8 cellular contexts compared by ENCODE assay signal in the genomic region with DNA sequence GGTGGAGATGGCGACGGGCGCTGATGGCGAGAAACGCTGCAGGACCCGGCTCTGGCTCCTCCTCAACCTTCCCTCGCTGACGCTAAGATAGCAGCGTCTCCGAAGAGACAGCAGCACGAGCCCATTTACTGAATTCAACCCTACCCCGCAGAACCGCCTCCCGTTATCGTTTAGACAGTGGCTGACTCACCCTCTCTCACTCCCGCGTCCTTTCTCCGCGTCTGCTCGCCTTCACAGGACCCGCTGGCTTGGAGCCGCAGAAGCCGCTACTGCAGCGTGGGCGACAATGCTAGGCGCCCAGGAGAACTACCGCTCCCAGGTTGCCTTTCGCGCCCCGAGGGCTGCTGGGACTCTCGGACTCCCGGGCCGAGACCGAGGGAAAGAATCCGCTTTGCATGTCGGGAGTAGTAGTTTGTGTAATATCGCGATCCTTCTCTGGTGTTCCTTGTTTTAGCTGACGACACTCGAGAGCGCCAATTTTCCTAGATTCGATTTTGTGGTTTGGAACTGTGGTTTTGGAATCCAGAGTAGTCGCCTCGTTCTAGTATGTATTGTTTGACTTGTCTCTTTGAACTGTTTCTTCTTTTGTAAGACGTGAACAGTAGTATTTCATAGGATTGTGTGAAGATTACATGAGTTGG. TPM values are rescaled to one million over a fixed set of nuclear protein-coding genes. Genes with fewer than 3 reads are reported as not detected.
DNase-seq lines count a peak whose midpoint lies in the region; ATAC-seq and TF ChIP-seq lines count a peak whose summit lies in the region.

A gene with protein sequence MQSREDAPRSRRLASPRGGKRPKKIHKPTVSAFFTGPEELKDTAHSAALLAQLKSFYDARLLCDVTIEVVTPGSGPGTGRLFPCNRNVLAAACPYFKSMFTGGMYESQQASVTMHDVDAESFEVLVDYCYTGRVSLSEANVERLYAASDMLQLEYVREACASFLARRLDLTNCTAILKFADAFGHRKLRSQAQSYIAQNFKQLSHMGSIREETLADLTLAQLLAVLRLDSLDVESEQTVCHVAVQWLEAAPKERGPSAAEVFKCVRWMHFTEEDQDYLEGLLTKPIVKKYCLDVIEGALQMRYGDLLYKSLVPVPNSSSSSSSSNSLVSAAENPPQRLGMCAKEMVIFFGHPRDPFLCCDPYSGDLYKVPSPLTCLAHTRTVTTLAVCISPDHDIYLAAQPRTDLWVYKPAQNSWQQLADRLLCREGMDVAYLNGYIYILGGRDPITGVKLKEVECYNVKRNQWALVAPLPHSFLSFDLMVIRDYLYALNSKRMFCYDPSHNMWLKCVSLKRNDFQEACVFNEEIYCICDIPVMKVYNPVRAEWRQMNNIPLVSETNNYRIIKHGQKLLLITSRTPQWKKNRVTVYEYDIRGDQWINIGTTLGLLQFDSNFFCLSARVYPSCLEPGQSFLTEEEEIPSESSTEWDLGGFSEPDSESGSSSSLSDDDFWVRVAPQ (minus strand): TSS at position 291 of the 641 bp plus-strand sequence. CDS start 291 bp downstream, outside the sequence.

- peak; percentile 99 for DNase-seq in EL
- DNase-seq in H4 (ENCODE audit: low spot score) = peak; percentile 96
- peak; percentile 94 for DNase-seq in LNCaP clone FGC (ENCODE audit: low read depth)
- DNase-seq in RPMI8226 = peak; percentile 94
- peak; percentile 92 for DNase-seq in activated T-helper 2 cell treated with anti-CD3 and anti-CD28 coated beads, Interferon-gamma antibody, Interleukin-2, Interleukin-4, amounts not matched to agents 10 μg/mL and 5 μg/mL and 100 μg/mL, durations not matched to agents 14 hours and 24 hours and 36 hours (ENCODE audit: low spot score)
- peak; percentile 99 to 100 for DNase-seq in fibroblast of lung (ENCODE audit: low read depth in 2 of 2)
- DNase-seq in naive B cell = peak; percentile 90
- DNase-seq in stimulated activated effector memory CD8-positive, alpha-beta T cell treated with anti-CD3 and anti-CD28 coated beads, Interleukin-12 subunit alpha, Interleukin-12 subunit beta, amount 100 ng/mL, for 72 hours (ENCODE audit: low spot score in 2 of 2) = peak; percentile 86 to 96

- H2AFZ ChIP-seq in fibroblast of lung (ENCODE audit: low read length) = peak within 1 kb of the TSS; percentile 77

- H3K27me3 ChIP-seq in fibroblast of lung (ENCODE audit: control insufficient read depth, insufficient read depth, low read length) = no peaks in the 10 kb centered on the region

- H3K36me3 ChIP-seq in fibroblast of lung (ENCODE audit: control insufficient read depth, insufficient read depth, low read length) = no peaks in the 10 kb centered on the region

- peak within 1 kb of the TSS; percentile 67 for H3K9ac ChIP-seq in fibroblast of lung (ENCODE audit: insufficient read depth, low read length)

- H3K27ac ChIP-seq in fibroblast of lung (ENCODE audit: insufficient read depth, low read length) = peak within 1 kb of the TSS; percentile 72

- TF ChIP-seq CTCF in LNCaP clone FGC (IDR thresholded peaks at IDR 0.05; ENCODE audit: control insufficient read depth, extremely low read depth, insufficient read depth) (no peak), fibroblast of lung (conservative IDR thresholded peaks at IDR 0.05 in 1 of 2, IDR thresholded peaks at IDR 0.05 in 1 of 2; ENCODE audit: low read depth in 1 of 2, low read length in 2 of 2) (no peak)

- peaks cover 21% of the 10 kb centered on the region for H3K36me3 Mint-ChIP-seq in activated T-helper 2 cell treated with anti-CD3 and anti-CD28 coated beads, Interferon-gamma antibody, Interleukin-2, Interleukin-4, amounts not matched to agents 10 μg/mL and 5 μg/mL and 100 μg/mL, durations not matched to agents 14 hours and 24 hours and 36 hours (ENCODE audit: low read depth)
- peaks cover 5 to 9% of the 10 kb centered on the region in 2 donors for H3K36me3 Mint-ChIP-seq in naive B cell
- peaks cover 10% of the 10 kb centered on the region for H3K36me3 Mint-ChIP-seq in stimulated activated effector memory CD8-positive, alpha-beta T cell treated with anti-CD3 and anti-CD28 coated beads, Interleukin-12 subunit alpha, Interleukin-12 subunit beta, amount 100 ng/mL, for 72 hours

- H3K9me3 Mint-ChIP-seq in activated T-helper 2 cell treated with anti-CD3 and anti-CD28 coated beads, Interferon-gamma antibody, Interleukin-2, Interleukin-4, amounts not matched to agents 10 μg/mL and 5 μg/mL and 100 μg/mL, durations not matched to agents 14 hours and 24 hours and 36 hours = no peaks in the 10 kb centered on the region
- peaks cover 0 to 4% (median 0%) of the 10 kb centered on the region in 7 donors for H3K9me3 Mint-ChIP-seq in naive B cell
- H3K9me3 Mint-ChIP-seq in stimulated activated effector memory CD8-positive, alpha-beta T cell treated with anti-CD3 and anti-CD28 coated beads, Interleukin-12 subunit alpha, Interleukin-12 subunit beta, amount 100 ng/mL, for 72 hours = no peaks in the 10 kb centered on the region

- H3K27ac Mint-ChIP-seq in activated T-helper 2 cell treated with anti-CD3 and anti-CD28 coated beads, Interferon-gamma antibody, Interleukin-2, Interleukin-4, amounts not matched to agents 10 μg/mL and 5 μg/mL and 100 μg/mL, durations not matched to agents 14 hours and 24 hours and 36 hours = peak within 1 kb of the TSS; percentile 92
- H3K27ac Mint-ChIP-seq in naive B cell = peak within 1 kb of the TSS; percentile 92 to 98 (median 94)
- H3K27ac Mint-ChIP-seq in stimulated activated effector memory CD8-positive, alpha-beta T cell treated with anti-CD3 and anti-CD28 coated beads, Interleukin-12 subunit alpha, Interleukin-12 subunit beta, amount 100 ng/mL, for 72 hours = peak within 1 kb of the TSS; percentile 91

- peak; percentile 98 for ATAC-seq in naive B cell (ENCODE audit: low read depth in 2 of 2)
- peak; percentile 97 for ATAC-seq in stimulated activated effector memory CD8-positive, alpha-beta T cell treated with anti-CD3 and anti-CD28 coated beads, Interleukin-12 subunit alpha, Interleukin-12 subunit beta, amount 100 ng/mL, for 72 hours

- H3K27me3 Mint-ChIP-seq in activated T-helper 2 cell treated with anti-CD3 and anti-CD28 coated beads, Interferon-gamma antibody, Interleukin-2, Interleukin-4, amounts not matched to agents 10 μg/mL and 5 μg/mL and 100 μg/mL, durations not matched to agents 14 hours and 24 hours and 36 hours (ENCODE audit: low read depth) = no peaks in the 10 kb centered on the region
- no peaks in the 10 kb centered on the region for H3K27me3 Mint-ChIP-seq in naive B cell

- peak within 1 kb of the TSS; percentile 82 for H3K4me2 ChIP-seq in fibroblast of lung (ENCODE audit: extremely low read depth, insufficient read depth, low read length)

- H3K4me1 ChIP-seq in fibroblast of lung (ENCODE audit: control insufficient read depth, extremely low read depth, insufficient read depth, low read length) = peaks cover 2% of the 10 kb centered on the region

- peaks cover 13% of the 10 kb centered on the region for H3K79me2 ChIP-seq in fibroblast of lung (ENCODE audit: control insufficient read depth, insufficient read depth, low read length)

- H3K4me3 ChIP-seq in LNCaP clone FGC (ENCODE audit: low read depth, low read length) (peak within 1 kb of the TSS; percentile 80), fibroblast of lung (replicated peaks in 1 of 4; ENCODE audit: control extremely low read depth in 1 of 4, insufficient read depth in 1 of 4, low read depth in 3 of 4, low read length in 4 of 4) (peak within 1 kb of the TSS; percentile 53 to 95 (median 65))

- H3K4me3 Mint-ChIP-seq in activated T-helper 2 cell treated with anti-CD3 and anti-CD28 coated beads, Interferon-gamma antibody, Interleukin-2, Interleukin-4, amounts not matched to agents 10 μg/mL and 5 μg/mL and 100 μg/mL, durations not matched to agents 14 hours and 24 hours and 36 hours (ENCODE audit: low read depth) = peak within 1 kb of the TSS; percentile 93
- peak within 1 kb of the TSS; percentile 93 to 100 (median 99) for H3K4me3 Mint-ChIP-seq in naive B cell
- H3K4me3 Mint-ChIP-seq in stimulated activated effector memory CD8-positive, alpha-beta T cell treated with anti-CD3 and anti-CD28 coated beads, Interleukin-12 subunit alpha, Interleukin-12 subunit beta, amount 100 ng/mL, for 72 hours = peak within 1 kb of the TSS; percentile 97

- H4K20me1 ChIP-seq in fibroblast of lung (ENCODE audit: control insufficient read depth, extremely low read depth, insufficient read depth, low read length) = no peaks in the 10 kb centered on the region

- H3K9me3 ChIP-seq in fibroblast of lung (ENCODE audit: control insufficient read depth, insufficient read depth, low read depth, low read length) = no peaks in the 10 kb centered on the region

- H3K4me1 Mint-ChIP-seq in activated T-helper 2 cell treated with anti-CD3 and anti-CD28 coated beads, Interferon-gamma antibody, Interleukin-2, Interleukin-4, amounts not matched to agents 10 μg/mL and 5 μg/mL and 100 μg/mL, durations not matched to agents 14 hours and 24 hours and 36 hours (ENCODE audit: low read depth) = peaks cover 42% of the 10 kb centered on the region
- H3K4me1 Mint-ChIP-seq in naive B cell = peaks cover 28 to 57% (median 41%) of the 10 kb centered on the region in 3 donors
- peaks cover 33% of the 10 kb centered on the region for H3K4me1 Mint-ChIP-seq in stimulated activated effector memory CD8-positive, alpha-beta T cell treated with anti-CD3 and anti-CD28 coated beads, Interleukin-12 subunit alpha, Interleukin-12 subunit beta, amount 100 ng/mL, for 72 hours

- intact Hi-C loops in activated T-helper 2 cell treated with anti-CD3 and anti-CD28 coated beads, Interferon-gamma antibody, Interleukin-2, Interleukin-4, amounts not matched to agents 10 μg/mL and 5 μg/mL and 100 μg/mL, durations not matched to agents 14 hours and 24 hours and 36 hours (cut with micrococcal nuclease) = loop anchor here (1.0 to 5.0 kb wide), 6 partner anchors 45 to 212 kb away; a partner anchor contains a TSS

RNA-seq across cellular contexts. Expression of the gene that starts here (rescaled TPM):
- 3.7 and 5.2 TPM in 2 replicates for total RNA-seq in H4 (2014; rRNA removed; shearing (Covaris generic))
- total RNA-seq in activated T-helper 2 cell treated with anti-CD3 and anti-CD28 coated beads, Interferon-gamma antibody, Interleukin-2, Interleukin-4, amounts not matched to agents 10 μg/mL and 5 μg/mL and 100 μg/mL, durations not matched to agents 14 hours and 24 hours and 36 hours = 5.9 and 6.7 TPM in 2 replicates
- 10.0 and 12.4 TPM in 2 replicates for total RNA-seq in fibroblast of lung
- polyA plus RNA-seq in fibroblast of lung = 6.6 and 6.7 TPM in 2 replicates
- 6.5 and 6.9 TPM in 2 replicates for polyA plus RNA-seq in fibroblast of lung (2012)
- polyA minus RNA-seq in fibroblast of lung (ENCODE audit: low replicate concordance) = 14.5 and 17.9 TPM in 2 replicates
- 1 to 10 TPM; 1.4 to 2.3 (median 1.9) TPM for polyA plus RNA-seq in naive B cell (ENCODE audit: low read depth in 6 of 6)

Comparison
In these comparisons a context has a peak if more than half of its experiments do, and no peak if none do; other contexts are left out.
1. Peak in every context shown above with its lines: DNase-seq, ATAC-seq, H3K4me3 ChIP-seq and H3K27ac ChIP-seq.